In genomic region chr11:27621440-27622161, GRCh38 we compare ENCODE assay signal across 22 cellular contexts.
DNase-seq lines count a peak whose midpoint lies in the region; FAIRE-seq and TF ChIP-seq lines count a peak whose summit lies in the region.
"Had no signal": no experiment of that assay in that cellular context is flagged by ENCODE, and none has a peak within 500 bp of the region (broad histone marks: within the 10 kb centered on the region; RNA-seq: fewer than 3 reads in every experiment).

No MANE protein-coding gene starts in this region.

- H3K9ac ChIP-seq in H9 (ENCODE audit: extremely low read depth, insufficient read length, low read length): no peak overlapping the region

- H3K79me1 ChIP-seq in H9 (ENCODE audit: insufficient read depth, low read depth, low read length, poor library complexity, severe bottlenecking): no peaks in the 10 kb centered on the region

- no peaks in the 10 kb centered on the region for H3K9me3 ChIP-seq in H9 (ENCODE audit: control insufficient read depth, low read depth, low read length)
- H3K9me3 ChIP-seq in adrenal gland (replicated peaks in 1 of 3): no peaks in the 10 kb centered on the region
- H3K9me3 ChIP-seq in small intestine (ENCODE audit: control insufficient read depth, low read depth): no peaks in the 10 kb centered on the region
- H3K9me3 ChIP-seq: prostate gland, transverse colon had no signal

- H3K27ac ChIP-seq in H9 (ENCODE audit: insufficient read length, low read depth, low read length) (no peak overlapping the region), adrenal gland (no peak overlapping the region), small intestine (ENCODE audit: low read depth in 1 of 2, low read length in 1 of 2) (no peak overlapping the region)
- H3K27ac ChIP-seq: prostate gland, skin epidermis, transverse colon had no signal

- no peak overlapping the region for H3K23ac ChIP-seq in H9 (ENCODE audit: insufficient read length, low read depth, low read length)

- no peak overlapping the region for H3K14ac ChIP-seq in H9 (ENCODE audit: insufficient read depth, low read length)

- no peak overlapping the region for H3K4me2 ChIP-seq in H9 (ENCODE audit: insufficient read depth, insufficient read length, low read length)

- no peak overlapping the region for H2BK5ac ChIP-seq in H9 (ENCODE audit: insufficient read length, low read length)

- no peak overlapping the region for H3K18ac ChIP-seq in H9 (ENCODE audit: insufficient read length, low read depth, low read length)

- no peaks in the 10 kb centered on the region for H3K27me3 Mint-ChIP-seq in H9 (ENCODE audit: low read depth)
- H3K27me3 Mint-ChIP-seq: activated CD8-positive, alpha-beta T cell treated with anti-CD3 and anti-CD28 coated beads for 36 hours; stimulated activated naive CD8-positive, alpha-beta T cell treated with anti-CD3 and anti-CD28 coated beads, Interleukin-15, amount 100 ng/mL, for 72 hours had no signal

- no peak overlapping the region for H3T11ph ChIP-seq in H9 (ENCODE audit: low read length)

- H4K20me1 ChIP-seq in H9 (ENCODE audit: control insufficient read depth, insufficient read depth, insufficient read length): peaks cover 2% of the 10 kb centered on the region

- H3K27me3 ChIP-seq in H9 (ENCODE audit: insufficient read depth, low read length): no peaks in the 10 kb centered on the region
- no peaks in the 10 kb centered on the region for H3K27me3 ChIP-seq in adrenal gland
- H3K27me3 ChIP-seq in small intestine (ENCODE audit: control insufficient read depth in 2 of 2, insufficient read depth in 2 of 2, low read length in 2 of 2): no peaks in the 10 kb centered on the region
- H3K27me3 ChIP-seq: transverse colon had no signal

- no peak overlapping the region for H2BK120ac ChIP-seq in H9 (ENCODE audit: low read depth, low read length, poor library complexity, severe bottlenecking)

- no peak for FAIRE-seq in small intestine (lab: Jason Lieb, UNC)
- FAIRE-seq: bronchial epithelial cell had no signal

- no peak overlapping the region for H3K4me3 ChIP-seq in adrenal gland
- no peak overlapping the region for H3K4me3 ChIP-seq in small intestine (ENCODE audit: low read depth in 1 of 2, low read length in 2 of 2)
- H3K4me3 ChIP-seq: prostate gland, skin epidermis, transverse colon had no signal

- no peaks in the 10 kb centered on the region for H3K23me2 ChIP-seq in H9 (ENCODE audit: insufficient read length, low read depth, low read length, poor library complexity, severe bottlenecking)

- H2AK5ac ChIP-seq in H9 (ENCODE audit: insufficient read length, low read length): no peak overlapping the region

- no peak overlapping the region for H3K4ac ChIP-seq in H9 (ENCODE audit: low read depth, low read length)

- no peak overlapping the region for H4K91ac ChIP-seq in H9 (ENCODE audit: insufficient read length, low read depth, low read length)

- H4K5ac ChIP-seq in H9 (ENCODE audit: insufficient read length, low read depth, low read length): no peak overlapping the region

- H3K4me3 Mint-ChIP-seq in H9: no peak overlapping the region
- H3K4me3 Mint-ChIP-seq: activated CD8-positive, alpha-beta T cell treated with anti-CD3 and anti-CD28 coated beads for 36 hours; stimulated activated naive CD8-positive, alpha-beta T cell treated with anti-CD3 and anti-CD28 coated beads, Interleukin-15, amount 100 ng/mL, for 72 hours had no signal

- no peaks in the 10 kb centered on the region for H3K36me3 ChIP-seq in adrenal gland (replicated peaks in 1 of 2)
- no peaks in the 10 kb centered on the region for H3K36me3 ChIP-seq in small intestine (ENCODE audit: control insufficient read depth in 2 of 2, insufficient read depth in 2 of 2, low read length in 2 of 2)
- H3K36me3 ChIP-seq: prostate gland, transverse colon had no signal

- H3K9me3 Mint-ChIP-seq in H9: no peaks in the 10 kb centered on the region
- H3K9me3 Mint-ChIP-seq: activated CD8-positive, alpha-beta T cell treated with anti-CD3 and anti-CD28 coated beads for 36 hours had no signal

- peaks cover 61 to 96% (median 72%) of the 10 kb centered on the region in 3 experiments for H3K36me3 Mint-ChIP-seq in H9 (ENCODE audit: insufficient read depth in 1 of 3, low read depth in 3 of 3)

- no peak overlapping the region for H3K56ac ChIP-seq in H9 (ENCODE audit: insufficient read length, low read depth, low read length)

- no peak overlapping the region for H2AFZ ChIP-seq in H9 (ENCODE audit: low read length)

- H3K79me2 ChIP-seq in H9 (ENCODE audit: insufficient read depth, low read length): 0 out of 2 replicates have a peak, but pooled peaks cover 2% of the 10 kb centered on the region

- H3K4me1 ChIP-seq in H9 (ENCODE audit: insufficient read depth, low read length): peaks cover 2% of the 10 kb centered on the region; the same call in 1 of the 2 replicates
- H3K4me1 ChIP-seq in adrenal gland (replicated peaks in 1 of 2): no peaks in the 10 kb centered on the region
- H3K4me1 ChIP-seq in small intestine (ENCODE audit: control insufficient read depth in 2 of 2, insufficient read depth in 1 of 2, low read depth in 1 of 2, low read length in 1 of 2): no peaks in the 10 kb centered on the region
- H3K4me1 ChIP-seq: prostate gland, transverse colon had no signal

- intact Hi-C loops in adrenal gland (cut with DNase I): no loop called here

- TF ChIP-seq CTCF in H9 (conservative IDR thresholded peaks at IDR 0.05): no peak
- TF ChIP-seq CTCF in adrenal gland (IDR thresholded peaks at IDR 0.05): no peak

- no peak overlapping the region for H2BK12ac ChIP-seq in H9 (ENCODE audit: insufficient read length, low read depth, low read length)

- no peak overlapping the region for H2BK20ac ChIP-seq in H9 (ENCODE audit: low read depth, low read length, poor library complexity, severe bottlenecking)

- H2BK15ac ChIP-seq in H9 (ENCODE audit: low read depth, low read length): no peak overlapping the region

- no peak overlapping the region for H4K8ac ChIP-seq in H9 (replicated peaks; ENCODE audit: insufficient read length, low read depth, low read length)

- DNase-seq in EH (ENCODE audit: low read depth) (peak; percentile 62), H9 (no peak), adrenal gland (peak in 4 of 7 donors; percentile 4 to 52 (median 15)), iris pigment epithelial cell (ENCODE audit: low read depth) (peak; percentile 24), small intestine (no peak), NOMO-1 (lab: John Stamatoyannopoulos, UW; ENCODE audit: unreplicated experiment in 2 of 2) (no peak)
- DNase-seq in stimulated activated CD4-positive, alpha-beta T cell treated with anti-CD3 and anti-CD28 coated beads, Interleukin-1b, Interleukin-23, amount 100 ng/mL, for 48 hours: no peak
- DNase-seq: activated CD8-positive, alpha-beta T cell treated with anti-CD3 and anti-CD28 coated beads for 36 hours; AML-193; glutamatergic neuron; KG1; NCI-H1048; NCI-H187 treated with DMSO at 0.1 percent for 48 hours; NCI-H226; RPMI8226; stimulated activated CD4-positive, alpha-beta T cell treated with anti-CD3 and anti-CD28 coated beads, Interleukin-4, amount 100 ng/mL, for 1 hour; stimulated activated naive CD8-positive, alpha-beta T cell treated with anti-CD3 and anti-CD28 coated beads, Interleukin-15, amount 100 ng/mL, for 72 hours; T1000; transverse colon had no signal

- H3K4me1 Mint-ChIP-seq in H9: peaks cover 12 to 45% of the 10 kb centered on the region in 2 experiments
- H3K4me1 Mint-ChIP-seq: stimulated activated naive CD8-positive, alpha-beta T cell treated with anti-CD3 and anti-CD28 coated beads, Interleukin-15, amount 100 ng/mL, for 72 hours had no signal

- WGBS in H9 (ENCODE audit: extremely low coverage, insufficient read length, low lambda C conversion rate): no CpG with 5 or more reads among the region's 4 CpGs
- WGBS in adrenal gland, 4 donors: 74 to 88% (median 77%) methylated on average over 4 of the region's 4 CpGs
- WGBS in small intestine, 3 donors: 74 to 85% (median 79%) methylated on average over 4 of the region's 4 CpGs

- peak overlapping the region in 2 of 3 experiments; percentile 2 to 6; a peak in 3 of 7 replicates for H3K27ac Mint-ChIP-seq in H9
- H3K27ac Mint-ChIP-seq: activated CD8-positive, alpha-beta T cell treated with anti-CD3 and anti-CD28 coated beads for 36 hours; stimulated activated naive CD8-positive, alpha-beta T cell treated with anti-CD3 and anti-CD28 coated beads, Interleukin-15, amount 100 ng/mL, for 72 hours had no signal

- no peak for TF ChIP-seq POLR2A in adrenal gland (IDR thresholded peaks at IDR 0.05)

Comparison
In these comparisons a context has a peak if more than half of its experiments do, and no peak if none do; other contexts are left out.
1. DNase-seq: peak in EH (single experiment), adrenal gland (4 of 7) and iris pigment epithelial cell (single experiment); none in H9 (single experiment), stimulated activated CD4-positive, alpha-beta T cell treated with anti-CD3 and anti-CD28 coated beads, Interleukin-1b, Interleukin-23, amount 100 ng/mL, for 48 hours (single experiment), small intestine (single experiment) and NOMO-1 (0 of 2).